Comparison of ENCODE assay signal across 10 cellular contexts in the genomic region with DNA sequence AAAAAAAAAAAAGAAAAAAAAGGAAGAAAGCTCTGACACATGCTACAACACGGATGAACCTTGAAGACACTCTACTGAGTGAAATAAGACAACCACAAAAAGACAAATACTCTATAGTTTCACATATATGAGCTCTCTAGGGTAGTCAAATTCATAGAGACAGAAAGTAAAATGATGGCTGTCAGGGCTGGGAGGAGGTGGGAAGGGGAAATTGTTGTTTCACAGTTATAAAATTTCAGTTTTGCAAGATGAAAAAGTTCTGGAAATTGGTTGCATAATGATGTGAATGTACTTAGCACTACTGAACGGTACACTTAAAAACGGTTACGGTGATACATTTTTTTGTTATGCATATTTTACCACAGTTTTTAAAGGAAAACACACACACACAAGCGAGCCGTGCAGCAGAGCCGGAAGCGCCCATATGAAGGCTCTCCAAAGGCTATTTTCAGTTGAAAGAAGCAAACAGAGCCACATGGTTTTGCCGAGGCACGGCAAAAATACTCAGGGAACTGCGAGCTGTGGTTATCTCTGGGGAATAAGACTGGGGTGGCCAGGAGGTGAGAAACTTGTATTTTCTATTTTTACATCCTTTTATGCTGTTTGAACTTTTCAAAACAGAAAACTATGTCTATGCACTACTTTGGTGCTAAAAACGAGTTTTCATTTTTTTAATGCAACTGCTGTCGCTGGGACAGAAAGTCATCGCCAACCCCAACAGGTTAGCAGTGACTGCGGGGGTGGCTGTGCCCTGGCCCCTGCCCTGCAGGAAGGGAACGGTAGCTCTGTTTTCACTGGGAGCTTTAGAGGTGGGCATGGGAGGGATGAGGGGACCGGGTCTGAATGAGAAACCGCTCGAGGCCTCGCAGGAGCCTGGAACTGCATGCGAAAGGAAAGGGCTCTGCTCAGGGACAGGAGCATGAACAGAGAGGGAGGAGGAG.
DNase-seq lines count a peak whose midpoint lies in the region; ATAC-seq and TF ChIP-seq lines count a peak whose summit lies in the region.
"Had no signal": no experiment of that assay in that cellular context is flagged by ENCODE, and none has a peak within 500 bp of the region (broad histone marks: within the 10 kb centered on the region; RNA-seq: fewer than 3 reads in every experiment).

No MANE protein-coding gene starts in this region.

- peak overlapping the region; percentile 49 for H2AFZ ChIP-seq in IMR-90 (replicated peaks; ENCODE audit: low read length, poor library complexity)

- no peak overlapping the region for H3K14ac ChIP-seq in IMR-90 (replicated peaks; ENCODE audit: low read depth, low read length)

- TF ChIP-seq POLR2A in IMR-90 (IDR thresholded peaks at IDR 0.05; ENCODE audit: low read depth, low read length), result no peak

- no peak overlapping the region for H2BK5ac ChIP-seq in IMR-90 (ENCODE audit: low read depth, low read length, poor library complexity, severe bottlenecking)

- no peak overlapping the region for H3K4me2 ChIP-seq in IMR-90 (ENCODE audit: low read depth, low read length)

- dilution Hi-C loops in IMR-90 (cut with HindIII; ENCODE audit: low sequenced_read_pairs, unreplicated experiment), result no loop called here

- H4K8ac ChIP-seq in IMR-90 (ENCODE audit: low read depth in 2 of 2, low read length in 2 of 2), result no peak overlapping the region

- ATAC-seq in GM18498 (IDR thresholded peaks at IDR 0.05; ENCODE audit: unreplicated experiment) (peak; percentile 74), GM21717 (IDR thresholded peaks at IDR 0.05; ENCODE audit: unreplicated experiment) (peak; percentile 80), IMR-90 (ENCODE audit: low read depth) (no peak)
- ATAC-seq: naive thymus-derived CD8-positive, alpha-beta T cell had no signal

- intact Hi-C loops in IMR-90 (cut with micrococcal nuclease) (no loop called here), A673 (cut with micrococcal nuclease; ENCODE audit: unreplicated experiment) (no loop called here)

- H4K91ac ChIP-seq in IMR-90 (ENCODE audit: insufficient read depth, low read depth, low read length), result no peak overlapping the region

- H3K9me1 ChIP-seq in IMR-90 (ENCODE audit: insufficient read depth, low read length), result no peaks in the 10 kb centered on the region

- H3K18ac ChIP-seq in IMR-90 (ENCODE audit: low read depth, low read length), result no peak overlapping the region

- BruUV-seq in IMR-90 (replicated peaks; lab: Mats Ljungman, UMichigan) (no TSS peak), A673 (replicated peaks; lab: Mats Ljungman, UMichigan) (no TSS peak)

- H3K4me3 ChIP-seq in IMR-90 (ENCODE audit: insufficient read depth, low read depth, low read length) (no peak overlapping the region), A673 (ENCODE audit: low read depth, low read length, poor library complexity, severe bottlenecking) (no peak overlapping the region)
- H3K4me3 ChIP-seq: upper lobe of left lung had no signal

- H4K5ac ChIP-seq in IMR-90 (ENCODE audit: low read depth, low read length), result no peak overlapping the region

- no peak overlapping the region for H3K23ac ChIP-seq in IMR-90 (ENCODE audit: low read depth, low read length)

- POLR2A ChIA-PET in IMR-90 (lab: Charles Lee; ENCODE audit: unreplicated experiment), result no interaction called here
- POLR2A ChIA-PET in A673 (lab: Charles Lee; ENCODE audit: low non-redundant PET), result no interaction called here

- H3K9me3 ChIP-seq in IMR-90 (ENCODE audit: control insufficient read depth, insufficient read depth, low read length), result peaks cover 22% of the 10 kb centered on the region
- H3K9me3 ChIP-seq in A673 (ENCODE audit: low read depth, low read length, poor library complexity, severe bottlenecking), result no peaks in the 10 kb centered on the region
- H3K9me3 ChIP-seq: upper lobe of left lung had no signal

- H3K9ac ChIP-seq in IMR-90 (ENCODE audit: low read depth, low read length), result no peak overlapping the region

- H3K36me3 ChIP-seq in IMR-90 (ENCODE audit: control insufficient read depth, insufficient read depth, low read length) (no peaks in the 10 kb centered on the region), A673 (ENCODE audit: insufficient read depth, low read length, poor library complexity, severe bottlenecking) (no peaks in the 10 kb centered on the region)
- H3K36me3 ChIP-seq: upper lobe of left lung had no signal

- H3K4me1 ChIP-seq in IMR-90 (ENCODE audit: control insufficient read depth, insufficient read depth, low read length) (no peaks in the 10 kb centered on the region), A673 (ENCODE audit: insufficient read depth, low read length, poor library complexity, severe bottlenecking) (peaks cover 6% of the 10 kb centered on the region)

- no peak overlapping the region for H2BK15ac ChIP-seq in IMR-90 (ENCODE audit: low read depth, low read length)

- H2AK5ac ChIP-seq in IMR-90 (ENCODE audit: low read depth, low read length), result no peak overlapping the region

- H3K79me1 ChIP-seq in IMR-90 (ENCODE audit: low read depth in 1 of 2, low read length in 2 of 2), result no peaks in the 10 kb centered on the region

- CTCF ChIA-PET in IMR-90 (lab: Yijun Ruan, JAX), result no interaction called here
- CTCF ChIA-PET in A673 (lab: Charles Lee), result interaction anchor here (0.7 kb wide), 2 partner anchors 86 to 103 kb away, joined by 3 read pairs; no protein-coding TSS in a partner anchor

- no peak overlapping the region for H3K27ac ChIP-seq in IMR-90 (ENCODE audit: insufficient read depth, low read length)
- no peak overlapping the region for H3K27ac ChIP-seq in A673 (ENCODE audit: low read depth, low read length, poor library complexity, severe bottlenecking)

- no peaks in the 10 kb centered on the region for H4K20me1 ChIP-seq in IMR-90 (ENCODE audit: insufficient read depth, low read length)

- H3K56ac ChIP-seq in IMR-90 (ENCODE audit: extremely low read depth, insufficient read depth, low read length), result no peak overlapping the region

- WGBS in IMR-90 (ENCODE audit: extremely low coverage in 2 of 2, insufficient read length in 1 of 2), 2 experiments, result no CpG with 5 or more reads among the region's 21 CpGs

- H2BK20ac ChIP-seq in IMR-90 (ENCODE audit: low read depth, low read length), result no peak overlapping the region

- TF ChIP-seq CTCF in IMR-90 (conservative IDR thresholded peaks at IDR 0.05; ENCODE audit: low read depth, low read length), result no peak
- no peak for TF ChIP-seq CTCF in A673 (conservative IDR thresholded peaks at IDR 0.05; ENCODE audit: low read depth, low read length)

- in situ Hi-C loops in IMR-90 (cut with MboI; ENCODE audit: low sequenced_read_pairs), result no loop called here

- DNase-seq in IMR-90, result no peak
- DNase-seq in islet precursor cell, result peak; percentile 31
- no peak for DNase-seq in HuH-7.5 (ENCODE audit: low spot score)
- no peak for DNase-seq in A673 (ENCODE audit: low spot score)
- DNase-seq in NCI-H226, result no peak
- no peak for DNase-seq in activated CD4-positive, CD25-positive, alpha-beta regulatory T cell (lab: John Stamatoyannopoulos, UW)

- TF ChIP-seq RAD21 in IMR-90 (IDR thresholded peaks at IDR 0.05; ENCODE audit: low read length), result no peak

- H3K27me3 ChIP-seq in IMR-90 (ENCODE audit: control insufficient read depth, insufficient read depth, low read length) (no peaks in the 10 kb centered on the region), A673 (replicated peaks; ENCODE audit: insufficient read depth, low read depth, low read length, poor library complexity) (no peaks in the 10 kb centered on the region)
- H3K27me3 ChIP-seq: upper lobe of left lung had no signal

- H3K4ac ChIP-seq in IMR-90 (ENCODE audit: low read depth, low read length), result no peak overlapping the region

- H2BK120ac ChIP-seq in IMR-90 (ENCODE audit: low read depth, low read length), result no peak overlapping the region

- H2AK9ac ChIP-seq in IMR-90 (replicated peaks; ENCODE audit: low read depth, low read length, poor library complexity), result no peak overlapping the region

TF ChIP-seq in IMR-90, 13 proteins besides CTCF, POLR2A, EP300 and RAD21:
- TF ChIP-seq RFX5 (IDR thresholded peaks at IDR 0.05; ENCODE audit: low read depth, low read length) (no peak), RCOR1 (IDR thresholded peaks at IDR 0.05; ENCODE audit: insufficient replicate concordance, low read length) (no peak), CHD1 (IDR thresholded peaks at IDR 0.05; ENCODE audit: low read depth, low read length) (no peak), ELK1 (IDR thresholded peaks at IDR 0.05; ENCODE audit: borderline replicate concordance, low read depth, low read length) (no peak), CEBPB (IDR thresholded peaks at IDR 0.05; ENCODE audit: low read depth, low read length) (no peak), NFE2L2 (IDR thresholded peaks at IDR 0.05; ENCODE audit: low read depth, low read length) (no peak), MXI1 (IDR thresholded peaks at IDR 0.05; ENCODE audit: borderline replicate concordance, low read depth, low read length) (no peak), SMC3 (IDR thresholded peaks at IDR 0.05; ENCODE audit: low read depth, low read length) (no peak), MAZ (IDR thresholded peaks at IDR 0.05; ENCODE audit: borderline replicate concordance, low read depth, low read length) (no peak), BHLHE40 (IDR thresholded peaks at IDR 0.05; ENCODE audit: low read depth, low read length) (no peak), MAFK (IDR thresholded peaks at IDR 0.05; ENCODE audit: low read depth, low read length) (no peak), FOS (IDR thresholded peaks at IDR 0.05; ENCODE audit: low read depth, low read length) (no peak)
- TF ChIP-seq, protein P1, sequence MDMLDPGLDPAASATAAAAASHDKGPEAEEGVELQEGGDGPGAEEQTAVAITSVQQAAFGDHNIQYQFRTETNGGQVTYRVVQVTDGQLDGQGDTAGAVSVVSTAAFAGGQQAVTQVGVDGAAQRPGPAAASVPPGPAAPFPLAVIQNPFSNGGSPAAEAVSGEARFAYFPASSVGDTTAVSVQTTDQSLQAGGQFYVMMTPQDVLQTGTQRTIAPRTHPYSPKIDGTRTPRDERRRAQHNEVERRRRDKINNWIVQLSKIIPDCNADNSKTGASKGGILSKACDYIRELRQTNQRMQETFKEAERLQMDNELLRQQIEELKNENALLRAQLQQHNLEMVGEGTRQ (IDR thresholded peaks at IDR 0.05; ENCODE audit: low read depth, low read length), result no peak
TF ChIP-seq in IMR-90: peak in this region for 0.
